ENCODE assay signal across 2 cellular contexts in the genomic region with DNA sequence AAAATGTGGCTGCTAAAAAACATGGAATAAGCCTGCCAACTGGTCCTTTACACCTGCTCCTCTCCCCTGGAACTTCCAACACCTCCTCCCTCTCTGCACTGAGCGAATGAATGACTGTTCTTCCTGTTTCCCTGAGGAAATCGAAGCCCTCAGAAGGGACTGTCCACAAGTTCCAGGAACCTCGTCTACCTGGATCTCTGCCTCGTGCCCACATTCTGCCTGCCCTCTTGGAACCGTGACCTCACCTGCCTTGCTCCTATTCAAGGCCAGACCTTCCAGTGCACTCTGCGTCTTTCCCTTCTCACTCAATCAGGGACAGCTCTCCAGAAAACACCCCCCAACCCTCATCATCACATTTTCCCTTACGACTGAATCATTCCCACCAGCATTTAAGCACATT.
TF ChIP-seq lines count a peak whose summit lies in the region.

No MANE protein-coding gene starts in this region.

TF ChIP-seq in HepG2, 621 proteins besides CTCF, POLR2A, EP300 and RAD21:
- no peak for TF ChIP-seq PLRG1 (conservative IDR thresholded peaks at IDR 0.05)
- TF ChIP-seq, protein P1, sequence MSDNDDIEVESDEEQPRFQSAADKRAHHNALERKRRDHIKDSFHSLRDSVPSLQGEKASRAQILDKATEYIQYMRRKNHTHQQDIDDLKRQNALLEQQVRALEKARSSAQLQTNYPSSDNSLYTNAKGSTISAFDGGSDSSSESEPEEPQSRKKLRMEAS (IDR thresholded peaks at IDR 0.05): peak; percentile 53
TF ChIP-seq in HepG2: peak in this region for 1.

TF ChIP-seq in K562, 482 proteins besides CTCF, POLR2A, EP300 and RAD21:
- TF ChIP-seq, protein P2, sequence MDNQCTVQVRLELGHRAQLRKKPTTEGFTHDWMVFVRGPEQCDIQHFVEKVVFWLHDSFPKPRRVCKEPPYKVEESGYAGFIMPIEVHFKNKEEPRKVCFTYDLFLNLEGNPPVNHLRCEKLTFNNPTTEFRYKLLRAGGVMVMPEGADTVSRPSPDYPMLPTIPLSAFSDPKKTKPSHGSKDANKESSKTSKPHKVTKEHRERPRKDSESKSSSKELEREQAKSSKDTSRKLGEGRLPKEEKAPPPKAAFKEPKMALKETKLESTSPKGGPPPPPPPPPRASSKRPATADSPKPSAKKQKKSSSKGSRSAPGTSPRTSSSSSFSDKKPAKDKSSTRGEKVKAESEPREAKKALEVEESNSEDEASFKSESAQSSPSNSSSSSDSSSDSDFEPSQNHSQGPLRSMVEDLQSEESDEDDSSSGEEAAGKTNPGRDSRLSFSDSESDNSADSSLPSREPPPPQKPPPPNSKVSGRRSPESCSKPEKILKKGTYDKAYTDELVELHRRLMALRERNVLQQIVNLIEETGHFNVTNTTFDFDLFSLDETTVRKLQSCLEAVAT (IDR thresholded peaks at IDR 0.05): no peak
- TF ChIP-seq, protein P3, sequence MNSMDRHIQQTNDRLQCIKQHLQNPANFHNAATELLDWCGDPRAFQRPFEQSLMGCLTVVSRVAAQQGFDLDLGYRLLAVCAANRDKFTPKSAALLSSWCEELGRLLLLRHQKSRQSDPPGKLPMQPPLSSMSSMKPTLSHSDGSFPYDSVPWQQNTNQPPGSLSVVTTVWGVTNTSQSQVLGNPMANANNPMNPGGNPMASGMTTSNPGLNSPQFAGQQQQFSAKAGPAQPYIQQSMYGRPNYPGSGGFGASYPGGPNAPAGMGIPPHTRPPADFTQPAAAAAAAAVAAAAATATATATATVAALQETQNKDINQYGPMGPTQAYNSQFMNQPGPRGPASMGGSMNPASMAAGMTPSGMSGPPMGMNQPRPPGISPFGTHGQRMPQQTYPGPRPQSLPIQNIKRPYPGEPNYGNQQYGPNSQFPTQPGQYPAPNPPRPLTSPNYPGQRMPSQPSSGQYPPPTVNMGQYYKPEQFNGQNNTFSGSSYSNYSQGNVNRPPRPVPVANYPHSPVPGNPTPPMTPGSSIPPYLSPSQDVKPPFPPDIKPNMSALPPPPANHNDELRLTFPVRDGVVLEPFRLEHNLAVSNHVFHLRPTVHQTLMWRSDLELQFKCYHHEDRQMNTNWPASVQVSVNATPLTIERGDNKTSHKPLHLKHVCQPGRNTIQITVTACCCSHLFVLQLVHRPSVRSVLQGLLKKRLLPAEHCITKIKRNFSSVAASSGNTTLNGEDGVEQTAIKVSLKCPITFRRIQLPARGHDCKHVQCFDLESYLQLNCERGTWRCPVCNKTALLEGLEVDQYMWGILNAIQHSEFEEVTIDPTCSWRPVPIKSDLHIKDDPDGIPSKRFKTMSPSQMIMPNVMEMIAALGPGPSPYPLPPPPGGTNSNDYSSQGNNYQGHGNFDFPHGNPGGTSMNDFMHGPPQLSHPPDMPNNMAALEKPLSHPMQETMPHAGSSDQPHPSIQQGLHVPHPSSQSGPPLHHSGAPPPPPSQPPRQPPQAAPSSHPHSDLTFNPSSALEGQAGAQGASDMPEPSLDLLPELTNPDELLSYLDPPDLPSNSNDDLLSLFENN (IDR thresholded peaks at IDR 0.05; ENCODE audit: low read depth in 2 of 2, low read length in 2 of 2): no peak
- no peak for TF ChIP-seq SREBF2 (CRISPR knock-in tag; IDR thresholded peaks at IDR 0.05)
- TF ChIP-seq MYBL2 (IDR thresholded peaks at IDR 0.05; ENCODE audit: low read depth): no peak
- TF ChIP-seq MYBL2 (CRISPR knock-in tag; IDR thresholded peaks at IDR 0.05; ENCODE audit: borderline replicate concordance): no peak
- no peak for TF ChIP-seq ZNF121 (CRISPR knock-in tag; conservative IDR thresholded peaks at IDR 0.05)
- no peak for TF ChIP-seq POLR2G (IDR thresholded peaks at IDR 0.05; ENCODE audit: low read depth, low read length)
- no peak for TF ChIP-seq ZNF445 (CRISPR knock-in tag; IDR thresholded peaks at IDR 0.05; ENCODE audit: low read depth)
- no peak for TF ChIP-seq MCM3 (IDR thresholded peaks at IDR 0.05)
- TF ChIP-seq ZC3H11A (IDR thresholded peaks at IDR 0.05; ENCODE audit: low read depth, low read length): no peak
TF ChIP-seq in K562: peak in this region for 0.
